ENCODE assay signal across 21 cellular contexts in the genomic region with DNA sequence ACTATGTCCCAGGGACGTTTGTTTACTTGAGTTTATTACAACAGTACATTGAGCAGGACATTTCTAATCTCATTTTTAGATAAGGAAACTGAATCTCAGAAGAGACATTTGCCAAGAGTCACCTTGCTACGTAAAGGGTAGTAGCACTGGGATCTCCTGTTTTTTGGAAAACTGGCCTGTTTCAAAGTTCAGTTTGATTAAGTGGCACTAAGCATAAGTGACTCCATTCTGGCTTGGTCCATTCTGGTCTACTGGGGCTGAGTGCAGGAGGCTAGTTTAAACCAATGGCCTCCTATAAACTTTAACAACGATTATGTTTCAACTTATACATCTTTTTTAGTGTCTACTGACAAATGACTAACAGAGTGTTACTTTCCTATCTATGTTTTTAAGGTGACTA.
A peak's percentile ranks its signal among the peaks of the same experiment; 100 is the strongest.
DNase-seq lines count a peak whose midpoint lies in the region; ATAC-seq, FAIRE-seq and TF ChIP-seq lines count a peak whose summit lies in the region.
"Had no signal": no experiment of that assay in that cellular context is flagged by ENCODE, and none has a peak within 500 bp of the region (broad histone marks: within the 10 kb centered on the region; RNA-seq: fewer than 3 reads in every experiment).

No MANE protein-coding gene starts in this region.

- POLR2A ChIA-PET in HepG2 (lab: Yijun Ruan, JAX), result no interaction called here

- in situ Hi-C loops in HepG2 (cut with HindIII; ENCODE audit: extremely low pct_ligation_motif_present, low pct_unique_long_range_greater_than_20kb), result loop anchor here (25.0 kb wide), 1 partner anchor 907 kb away; no protein-coding TSS in a partner anchor

- TF ChIP-seq EP300 in HepG2 (IDR thresholded peaks at IDR 0.05; ENCODE audit: low read depth in 2 of 2, low read length in 2 of 2), result no peak
- TF ChIP-seq EP300 in HepG2 (CRISPR knock-in tag; IDR thresholded peaks at IDR 0.05; ENCODE audit: borderline replicate concordance), result no peak

- TF ChIP-seq CTCF in right lobe of liver (IDR thresholded peaks at IDR 0.05) (no peak), HepG2 (CRISPR knock-in tag; IDR thresholded peaks at IDR 0.05) (no peak), parathyroid adenoma (IDR thresholded peaks at IDR 0.05) (no peak)

- TF ChIP-seq POLR2A in right lobe of liver (IDR thresholded peaks at IDR 0.05) (no peak), HepG2 (IDR thresholded peaks at IDR 0.05; ENCODE audit: insufficient read depth in 1 of 2, low read depth in 2 of 2, low read length in 2 of 2) (no peak)

- H2AFZ ChIP-seq in HepG2 (ENCODE audit: low read length), result no peak overlapping the region
- H2AFZ ChIP-seq in parathyroid adenoma, result no peak overlapping the region

- no peaks in the 10 kb centered on the region for H3K27me3 ChIP-seq in right lobe of liver
- H3K27me3 ChIP-seq in HepG2 (ENCODE audit: control insufficient read depth in 1 of 2, insufficient read depth in 2 of 2, low read length in 2 of 2), result no peaks in the 10 kb centered on the region
- H3K27me3 ChIP-seq in parathyroid adenoma (ENCODE audit: control insufficient read depth, insufficient read depth, low read length), result no peaks in the 10 kb centered on the region
- H3K27me3 ChIP-seq: BLaER1 treated with 17β-estradiol and CSF1 and Interleukin-3, amounts not matched to agents 10 nM and 100 nM had no signal

- H3K4me2 ChIP-seq in HepG2 (ENCODE audit: low read depth, low read length) (no peak overlapping the region), parathyroid adenoma (ENCODE audit: low read length) (no peak overlapping the region)
- H3K4me2 ChIP-seq: A549; BLaER1 treated with 17β-estradiol and CSF1 and Interleukin-3, amounts not matched to agents 10 nM and 100 nM had no signal

- H4K20me1 ChIP-seq in HepG2 (ENCODE audit: insufficient read depth, low read length), result no peaks in the 10 kb centered on the region
- H4K20me1 ChIP-seq: BLaER1 treated with 17β-estradiol and CSF1 and Interleukin-3, amounts not matched to agents 10 nM and 100 nM had no signal

- ATAC-seq in right lobe of liver (peak; percentile 36 to 59 (median 56)), HepG2 (no peak)
- ATAC-seq: A549; CD8-positive, alpha-beta T cell had no signal

- no peaks in the 10 kb centered on the region for H3K36me3 ChIP-seq in right lobe of liver
- H3K36me3 ChIP-seq in HepG2 (replicated peaks in 1 of 2; ENCODE audit: control insufficient read depth in 1 of 2, insufficient read depth in 2 of 2, low read length in 2 of 2), result no peaks in the 10 kb centered on the region
- no peaks in the 10 kb centered on the region for H3K36me3 ChIP-seq in parathyroid adenoma (ENCODE audit: control insufficient read depth, insufficient read depth, low read length)
- H3K36me3 ChIP-seq: BLaER1 treated with 17β-estradiol and CSF1 and Interleukin-3, amounts not matched to agents 10 nM and 100 nM had no signal

- no TSS peak for BruUV-seq in HepG2 (replicated peaks; lab: Mats Ljungman, UMichigan)

- no peak overlapping the region for H3K9ac ChIP-seq in HepG2 (ENCODE audit: insufficient read depth, low read depth, low read length)
- H3K9ac ChIP-seq in parathyroid adenoma, result no peak overlapping the region
- H3K9ac ChIP-seq: BLaER1 treated with 17β-estradiol and CSF1 and Interleukin-3, amounts not matched to agents 10 nM and 100 nM had no signal

- CTCF ChIA-PET in HepG2 (lab: Yijun Ruan, JAX; ENCODE audit: low intra/inter-chr PET ratio, low total read pairs), result no interaction called here

- FAIRE-seq in HepG2 (lab: Jason Lieb, UNC), result no peak
- FAIRE-seq: A549, D721Med, G401.6, GM12891, GM19239 had no signal

- DNase-seq in right lobe of liver, result no peak
- DNase-seq in HepG2 (ENCODE audit: low spot score), result no peak
- DNase-seq in left kidney (ENCODE audit: low read depth, low spot score), result peak; percentile 26
- no peak for DNase-seq in inferior parietal cortex (ENCODE audit: extremely low spot score)
- DNase-seq in cerebellar nuclear complex (lab: John Stamatoyannopoulos, UW), result no peak
- DNase-seq: AML-193; Caco-2; Calu3; CD4-positive, alpha-beta T cell; CD8-positive, alpha-beta T cell; DMS79 treated with DMSO at 0.1 percent for 48 hours; GF-D8 had no signal

- no peak for TF ChIP-seq RAD21 in HepG2 (CRISPR knock-in tag; IDR thresholded peaks at IDR 0.05)

- H3K9me3 ChIP-seq in right lobe of liver, result no peaks in the 10 kb centered on the region
- H3K9me3 ChIP-seq in HepG2 (ENCODE audit: low read length), result no peaks in the 10 kb centered on the region
- H3K9me3 ChIP-seq in parathyroid adenoma (ENCODE audit: control insufficient read depth, low read length), result no peaks in the 10 kb centered on the region
- H3K9me3 ChIP-seq: A549; BLaER1 treated with 17β-estradiol and CSF1 and Interleukin-3, amounts not matched to agents 10 nM and 100 nM; Caco-2 had no signal

- WGBS in right lobe of liver (ENCODE audit: insufficient coverage, low coverage, low lambda C conversion rate, missing lambda C conversion rate), result 31% methylated on average over 3 of the region's 3 CpGs
- WGBS in HepG2 (ENCODE audit: low lambda C conversion rate), result 9% methylated on average over 3 of the region's 3 CpGs

- intact Hi-C loops in right lobe of liver (cut with DNase I) (no loop called here), HepG2 (cut with micrococcal nuclease; ENCODE audit: unreplicated experiment) (loop anchor here (10.0 kb wide), 1 partner anchor 615 kb away; no protein-coding TSS in a partner anchor)

- no peak overlapping the region for H3K27ac ChIP-seq in right lobe of liver
- H3K27ac ChIP-seq in HepG2 (ENCODE audit: extremely low read length, insufficient read depth, low read length), result no peak overlapping the region
- H3K27ac ChIP-seq in parathyroid adenoma, result peak overlapping the region; percentile 36
- H3K27ac ChIP-seq: 22Rv1; A549; BLaER1 treated with 17β-estradiol and CSF1 and Interleukin-3, amounts not matched to agents 10 nM and 100 nM; C4-2B had no signal

- H3K4me3 ChIP-seq in right lobe of liver (no peak overlapping the region), HepG2 (replicated peaks in 1 of 3; ENCODE audit: insufficient read depth in 1 of 3, low read depth in 2 of 3, low read length in 3 of 3) (no peak overlapping the region), parathyroid adenoma (ENCODE audit: low read depth, low read length) (no peak overlapping the region)
- H3K4me3 ChIP-seq: A549; BLaER1 treated with 17β-estradiol and CSF1 and Interleukin-3, amounts not matched to agents 10 nM and 100 nM had no signal

- H3K79me2 ChIP-seq in HepG2 (ENCODE audit: insufficient read depth, low read length) (no peaks in the 10 kb centered on the region), parathyroid adenoma (no peaks in the 10 kb centered on the region)

- H3K4me1 ChIP-seq in right lobe of liver (no peaks in the 10 kb centered on the region), HepG2 (ENCODE audit: insufficient read depth, low read length) (no peaks in the 10 kb centered on the region), parathyroid adenoma (peaks cover 2% of the 10 kb centered on the region)
- H3K4me1 ChIP-seq: A549; BLaER1 treated with 17β-estradiol and CSF1 and Interleukin-3, amounts not matched to agents 10 nM and 100 nM; Caco-2 had no signal

TF ChIP-seq in HepG2, 621 proteins besides CTCF, POLR2A, EP300 and RAD21:
- TF ChIP-seq ZNF468 (CRISPR knock-in tag; IDR thresholded peaks at IDR 0.05) (no peak), RFX3 (CRISPR knock-in tag; IDR thresholded peaks at IDR 0.05) (no peak), HDAC6 (IDR thresholded peaks at IDR 0.05; ENCODE audit: low read depth, low read length) (no peak), ZNF607 (CRISPR knock-in tag; IDR thresholded peaks at IDR 0.05; ENCODE audit: borderline replicate concordance) (no peak)
- TF ChIP-seq, protein P1, sequence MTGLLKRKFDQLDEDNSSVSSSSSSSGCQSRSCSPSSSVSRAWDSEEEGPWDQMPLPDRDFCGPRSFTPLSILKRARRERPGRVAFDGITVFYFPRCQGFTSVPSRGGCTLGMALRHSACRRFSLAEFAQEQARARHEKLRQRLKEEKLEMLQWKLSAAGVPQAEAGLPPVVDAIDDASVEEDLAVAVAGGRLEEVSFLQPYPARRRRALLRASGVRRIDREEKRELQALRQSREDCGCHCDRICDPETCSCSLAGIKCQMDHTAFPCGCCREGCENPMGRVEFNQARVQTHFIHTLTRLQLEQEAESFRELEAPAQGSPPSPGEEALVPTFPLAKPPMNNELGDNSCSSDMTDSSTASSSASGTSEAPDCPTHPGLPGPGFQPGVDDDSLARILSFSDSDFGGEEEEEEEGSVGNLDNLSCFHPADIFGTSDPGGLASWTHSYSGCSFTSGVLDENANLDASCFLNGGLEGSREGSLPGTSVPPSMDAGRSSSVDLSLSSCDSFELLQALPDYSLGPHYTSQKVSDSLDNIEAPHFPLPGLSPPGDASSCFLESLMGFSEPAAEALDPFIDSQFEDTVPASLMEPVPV (CRISPR knock-in tag; IDR thresholded peaks at IDR 0.05), result no peak
TF ChIP-seq in HepG2: peak in this region for 0.
